In genomic region chr11:71843355-71843754, GRCh38 we compare ENCODE assay signal across 3 cellular contexts.
TF ChIP-seq lines count a peak whose summit lies in the region.

No MANE protein-coding gene starts in this region.

TF ChIP-seq in A549, 52 proteins besides CTCF, POLR2A, EP300 and RAD21:
- TF ChIP-seq MAFK (IDR thresholded peaks at IDR 0.05; ENCODE audit: partially characterized antibody) = peak; percentile 82

TF ChIP-seq in K562, 482 proteins besides CTCF, POLR2A, EP300 and RAD21:
- TF ChIP-seq NFYB (IDR thresholded peaks at IDR 0.05; ENCODE audit: extremely low read depth, insufficient read length) (peak; percentile 64), ZNF316 (IDR thresholded peaks at IDR 0.05) (peak; percentile 90), C11orf30 (IDR thresholded peaks at IDR 0.05; ENCODE audit: low read depth) (peak; percentile 68), MAFG (tag; conservative IDR thresholded peaks at IDR 0.05) (peak; percentile 67)

TF ChIP-seq in HepG2, 621 proteins besides CTCF, POLR2A, EP300 and RAD21:
- TF ChIP-seq NFYB (CRISPR knock-in tag; IDR thresholded peaks at IDR 0.05) (peak; percentile 51; the same call in 1 of the 2 replicates), MAFK (conservative IDR thresholded peaks at IDR 0.05 in 1 of 2, IDR thresholded peaks at IDR 0.05 in 1 of 2; ENCODE audit: low read length in 2 of 2) (peak; percentile 34 to 49; a peak in 2 of 4 replicates)
